ENCODE assay signal across 8 cellular contexts in genomic region chr2:199977984-199978415, GRCh38. TPM values are rescaled to one million over a fixed set of nuclear protein-coding genes. Genes with fewer than 3 reads are reported as not detected.
DNase-seq lines count a peak whose midpoint lies in the region; ATAC-seq, FAIRE-seq and TF ChIP-seq lines count a peak whose summit lies in the region.

No MANE protein-coding gene starts in this region.

- H3K23ac ChIP-seq in H9 (ENCODE audit: insufficient read length, low read depth, low read length): no peak overlapping the region

- no peak overlapping the region for H4K8ac ChIP-seq in H9 (replicated peaks; ENCODE audit: insufficient read length, low read depth, low read length)

- DNase-seq in activated naive CD4-positive, alpha-beta T cell treated with Interleukin-2 at 50 U/mL for 16 hours: peak; percentile 31
- no peak for DNase-seq in activated naive CD4-positive, alpha-beta T cell (lab: John Stamatoyannopoulos, UW)
- no peak for DNase-seq in activated T-helper 1 cell treated with anti-CD3 and anti-CD28 coated beads, Interleukin-12 subunit alpha, Interleukin-12 subunit beta, Interleukin-2, Interleukin-4 antibody, amounts not matched to agents 30 ng/mL and 10 ng/mL and 1 ng/mL, durations not matched to agents 14 hours and 24 hours and 36 hours (ENCODE audit: low spot score)
- DNase-seq in pancreas: no peak
- DNase-seq in SHP77 treated with DMSO at 0.1 percent for 48 hours (lab: John Stamatoyannopoulos, UW): no peak
- DNase-seq in effector memory CD4-positive, alpha-beta T cell: no peak
- DNase-seq in H9: no peak

- intact Hi-C loops in activated T-helper 1 cell treated with anti-CD3 and anti-CD28 coated beads, Interleukin-12 subunit alpha, Interleukin-12 subunit beta, Interleukin-2, Interleukin-4 antibody, amounts not matched to agents 30 ng/mL and 10 ng/mL and 1 ng/mL, durations not matched to agents 14 hours and 24 hours and 36 hours (cut with micrococcal nuclease): loop anchor here (1.0 to 5.0 kb wide), 7 partner anchors 23 to 834 kb away; partner anchors contain the start of genes BZW1, KCTD18, MAIP1 and SGO2
- intact Hi-C loops in pancreas (cut with DNase I): loop anchor here in 2 of 3 donors (10.0 kb wide), 2 partner anchors 497 to 727 kb away; no protein-coding TSS in a partner anchor

- H2AFZ ChIP-seq in H9 (ENCODE audit: low read length): no peak overlapping the region

- no peaks in the 10 kb centered on the region for H3K79me1 ChIP-seq in H9 (ENCODE audit: insufficient read depth, low read depth, low read length, poor library complexity, severe bottlenecking)

- H3K27ac ChIP-seq in pancreas (peak overlapping the region in 1 of 4 donors; percentile 15), H9 (ENCODE audit: insufficient read length, low read depth, low read length) (no peak overlapping the region)
- no peak overlapping the region for H3K27ac ChIP-seq in effector memory CD4-positive, alpha-beta T cell (ENCODE audit: insufficient read depth, low read length, poor library complexity, severe bottlenecking)

- H4K5ac ChIP-seq in H9 (ENCODE audit: insufficient read length, low read depth, low read length): no peak overlapping the region

- H3K4me1 Mint-ChIP-seq in activated T-helper 1 cell treated with anti-CD3 and anti-CD28 coated beads, Interleukin-12 subunit alpha, Interleukin-12 subunit beta, Interleukin-2, Interleukin-4 antibody, amounts not matched to agents 30 ng/mL and 10 ng/mL and 1 ng/mL, durations not matched to agents 14 hours and 24 hours and 36 hours (ENCODE audit: low read depth): peaks cover 28% of the 10 kb centered on the region
- peaks cover 10 to 17% of the 10 kb centered on the region in 2 experiments for H3K4me1 Mint-ChIP-seq in H9

- no peak overlapping the region for H3K4ac ChIP-seq in H9 (ENCODE audit: low read depth, low read length)

- peaks cover 4% of the 10 kb centered on the region for H3K23me2 ChIP-seq in H9 (ENCODE audit: insufficient read length, low read depth, low read length, poor library complexity, severe bottlenecking)

- no peaks in the 10 kb centered on the region for H3K79me2 ChIP-seq in H9 (ENCODE audit: insufficient read depth, low read length)

- H2BK5ac ChIP-seq in H9 (ENCODE audit: insufficient read length, low read length): no peak overlapping the region

- H3K27me3 Mint-ChIP-seq in activated T-helper 1 cell treated with anti-CD3 and anti-CD28 coated beads, Interleukin-12 subunit alpha, Interleukin-12 subunit beta, Interleukin-2, Interleukin-4 antibody, amounts not matched to agents 30 ng/mL and 10 ng/mL and 1 ng/mL, durations not matched to agents 14 hours and 24 hours and 36 hours (ENCODE audit: insufficient read depth): no peaks in the 10 kb centered on the region
- H3K27me3 Mint-ChIP-seq in H9 (ENCODE audit: low read depth): no peaks in the 10 kb centered on the region

- H3K4me3 Mint-ChIP-seq in activated T-helper 1 cell treated with anti-CD3 and anti-CD28 coated beads, Interleukin-12 subunit alpha, Interleukin-12 subunit beta, Interleukin-2, Interleukin-4 antibody, amounts not matched to agents 30 ng/mL and 10 ng/mL and 1 ng/mL, durations not matched to agents 14 hours and 24 hours and 36 hours: no peak overlapping the region
- no peak overlapping the region for H3K4me3 Mint-ChIP-seq in H9

- peak overlapping the region; percentile 26 for H3K27ac Mint-ChIP-seq in activated T-helper 1 cell treated with anti-CD3 and anti-CD28 coated beads, Interleukin-12 subunit alpha, Interleukin-12 subunit beta, Interleukin-2, Interleukin-4 antibody, amounts not matched to agents 30 ng/mL and 10 ng/mL and 1 ng/mL, durations not matched to agents 14 hours and 24 hours and 36 hours
- H3K27ac Mint-ChIP-seq in H9: no peak overlapping the region

- H3K4me1 ChIP-seq in pancreas: peaks cover 0 to 12% (median 4%) of the 10 kb centered on the region in 3 donors
- no peaks in the 10 kb centered on the region for H3K4me1 ChIP-seq in effector memory CD4-positive, alpha-beta T cell (ENCODE audit: control insufficient read depth, insufficient read depth, low read length, poor library complexity, severe bottlenecking)
- H3K4me1 ChIP-seq in H9 (ENCODE audit: insufficient read depth, low read length): no peaks in the 10 kb centered on the region; the same call in 1 of the 2 replicates

- H2BK15ac ChIP-seq in H9 (ENCODE audit: low read depth, low read length): no peak overlapping the region

- H3K27me3 ChIP-seq in pancreas: no peaks in the 10 kb centered on the region
- H3K27me3 ChIP-seq in effector memory CD4-positive, alpha-beta T cell (replicated peaks; ENCODE audit: control insufficient read depth, insufficient read depth, low read length, poor library complexity, severe bottlenecking): no peaks in the 10 kb centered on the region
- H3K27me3 ChIP-seq in H9 (ENCODE audit: insufficient read depth, low read length): no peaks in the 10 kb centered on the region

- no peak for FAIRE-seq in pancreas (lab: Jason Lieb, UNC)

- TF ChIP-seq CTCF in pancreas (IDR thresholded peaks at IDR 0.05) (no peak), H9 (conservative IDR thresholded peaks at IDR 0.05) (no peak)

- peaks cover 6% of the 10 kb centered on the region for H3K36me3 Mint-ChIP-seq in activated T-helper 1 cell treated with anti-CD3 and anti-CD28 coated beads, Interleukin-12 subunit alpha, Interleukin-12 subunit beta, Interleukin-2, Interleukin-4 antibody, amounts not matched to agents 30 ng/mL and 10 ng/mL and 1 ng/mL, durations not matched to agents 14 hours and 24 hours and 36 hours (ENCODE audit: low read depth)
- no peaks in the 10 kb centered on the region for H3K36me3 Mint-ChIP-seq in H9 (ENCODE audit: insufficient read depth in 1 of 3, low read depth in 3 of 3)

- no peak overlapping the region for H3K18ac ChIP-seq in H9 (ENCODE audit: insufficient read length, low read depth, low read length)

- H3K56ac ChIP-seq in H9 (ENCODE audit: insufficient read length, low read depth, low read length): no peak overlapping the region

- no peak overlapping the region for H3K14ac ChIP-seq in H9 (ENCODE audit: insufficient read depth, low read length)

- no peak overlapping the region for H3T11ph ChIP-seq in H9 (ENCODE audit: low read length)

- H2BK20ac ChIP-seq in H9 (ENCODE audit: low read depth, low read length, poor library complexity, severe bottlenecking): no peak overlapping the region

- H3K9ac ChIP-seq in H9 (ENCODE audit: extremely low read depth, insufficient read length, low read length): no peak overlapping the region

- no peak overlapping the region for H4K91ac ChIP-seq in H9 (ENCODE audit: insufficient read length, low read depth, low read length)

- no peak overlapping the region for H2BK120ac ChIP-seq in H9 (ENCODE audit: low read depth, low read length, poor library complexity, severe bottlenecking)

- H3K9me3 ChIP-seq in pancreas (no peaks in the 10 kb centered on the region), H9 (ENCODE audit: control insufficient read depth, low read depth, low read length) (no peaks in the 10 kb centered on the region)
- no peaks in the 10 kb centered on the region for H3K9me3 ChIP-seq in effector memory CD4-positive, alpha-beta T cell (ENCODE audit: control insufficient read depth, low read length)

- no peak overlapping the region for H3K4me3 ChIP-seq in pancreas
- H3K4me3 ChIP-seq in effector memory CD4-positive, alpha-beta T cell (ENCODE audit: insufficient read depth, low read depth, low read length, poor library complexity, severe bottlenecking): no peak overlapping the region

- no peak overlapping the region for H2AK5ac ChIP-seq in H9 (ENCODE audit: insufficient read length, low read length)

- H4K20me1 ChIP-seq in H9 (ENCODE audit: control insufficient read depth, insufficient read depth, insufficient read length): no peaks in the 10 kb centered on the region

- ATAC-seq in HG03066 (IDR thresholded peaks at IDR 0.05; ENCODE audit: low read depth, unreplicated experiment) (peak; percentile 74), pancreas (peak in 3 of 4 donors; percentile 44 to 71 (median 65))

- H2BK12ac ChIP-seq in H9 (ENCODE audit: insufficient read length, low read depth, low read length): no peak overlapping the region

- no peak overlapping the region for H3K4me2 ChIP-seq in H9 (ENCODE audit: insufficient read depth, insufficient read length, low read length)

- no peaks in the 10 kb centered on the region for H3K36me3 ChIP-seq in pancreas
- peaks cover 3% of the 10 kb centered on the region for H3K36me3 ChIP-seq in effector memory CD4-positive, alpha-beta T cell (ENCODE audit: control insufficient read depth, insufficient read depth, low read length)

- no peaks in the 10 kb centered on the region for H3K9me3 Mint-ChIP-seq in activated T-helper 1 cell treated with anti-CD3 and anti-CD28 coated beads, Interleukin-12 subunit alpha, Interleukin-12 subunit beta, Interleukin-2, Interleukin-4 antibody, amounts not matched to agents 30 ng/mL and 10 ng/mL and 1 ng/mL, durations not matched to agents 14 hours and 24 hours and 36 hours
- no peaks in the 10 kb centered on the region; a peak in 1 of 5 replicates for H3K9me3 Mint-ChIP-seq in H9

RNA-seq across cellular contexts. Expression of gene MAIP1, which starts 22.6 kb away (rescaled TPM):
- total RNA-seq in activated T-helper 1 cell treated with anti-CD3 and anti-CD28 coated beads, Interleukin-12 subunit alpha, Interleukin-12 subunit beta, Interleukin-2, Interleukin-4 antibody, amounts not matched to agents 30 ng/mL and 10 ng/mL and 1 ng/mL, durations not matched to agents 14 hours and 24 hours and 36 hours: 24.7 and 27.1 TPM in 2 replicates
- total RNA-seq in pancreas (1 to 10 TPM; 3.6 to 8.8 (median 6.4) TPM), H9 (2021) (28.6 and 32.3 TPM in 2 replicates)
- 1 to 10 TPM; 3.7 to 8.4 TPM for polyA plus RNA-seq in pancreas

RNA-seq across cellular contexts. Expression of gene TYW5, which starts 22.7 kb away (rescaled TPM):
- total RNA-seq in activated T-helper 1 cell treated with anti-CD3 and anti-CD28 coated beads, Interleukin-12 subunit alpha, Interleukin-12 subunit beta, Interleukin-2, Interleukin-4 antibody, amounts not matched to agents 30 ng/mL and 10 ng/mL and 1 ng/mL, durations not matched to agents 14 hours and 24 hours and 36 hours: 11.7 and 13.9 TPM in 2 replicates
- total RNA-seq in pancreas (1 to 10 TPM; 2.0 to 4.9 (median 2.5) TPM), H9 (2021) (16.5 and 17.7 TPM in 2 replicates)
- 1 to 10 TPM; 2.2 to 3.0 TPM for polyA plus RNA-seq in pancreas
